In genomic region chr4:169376421-169376820, GRCh38 we compare ENCODE assay signal across 10 cellular contexts.
"Had no signal": no experiment of that assay in that cellular context is flagged by ENCODE, and none has a peak within 500 bp of the region (broad histone marks: within the 10 kb centered on the region; RNA-seq: fewer than 3 reads in every experiment).

No MANE protein-coding gene starts in this region.

- H3K4me1 Mint-ChIP-seq: GM23338 had no signal

- H3K4me3 ChIP-seq: GM23248, GM23338, HAP-1 had no signal

- DNase-seq: GM23248, GOT3, H7, H9, HCEC 1CT, HFFc6 had no signal

- H3K4me1 ChIP-seq: HAP-1 had no signal

- FAIRE-seq: H1, H54 had no signal

- H3K9ac ChIP-seq: GM23248 had no signal

- H3K4me3 Mint-ChIP-seq: GM23338, H9, HFFc6 had no signal

- H3K27ac Mint-ChIP-seq: GM23338, H9, HFFc6 had no signal

- H3K4me2 ChIP-seq: GM23338 had no signal

- H3K36me3 ChIP-seq: HAP-1 had no signal

- H2AFZ ChIP-seq: GM23248, GM23338 had no signal

- H3K27ac ChIP-seq: GM23248 had no signal
